ENCODE assay signal across 12 cellular contexts in genomic region chr19:17560205-17560595, GRCh38. TPM values are rescaled to one million over a fixed set of nuclear protein-coding genes. Genes with fewer than 3 reads are reported as not detected.
DNase-seq lines count a peak whose midpoint lies in the region; ATAC-seq, FAIRE-seq and TF ChIP-seq lines count a peak whose summit lies in the region.
"Had no signal": no experiment of that assay in that cellular context is flagged by ENCODE, and none has a peak within 500 bp of the region (broad histone marks: within the 10 kb centered on the region; RNA-seq: fewer than 3 reads in every experiment).

No MANE protein-coding gene starts in this region.

- DNase-seq in AG08395 (ENCODE audit: low spot score) (peak; percentile 53), HS-5 (ENCODE audit: low read depth) (peak; percentile 86), endothelial cell of umbilical vein (ENCODE audit: low read depth, low spot score) (peak; percentile 10), PC-3 (no peak), SK-N-SH (no peak)
- no peak for DNase-seq in naive thymus-derived CD4-positive, alpha-beta T cell
- no peak for DNase-seq in stimulated activated CD4-positive, alpha-beta T cell treated with anti-CD3 and anti-CD28 coated beads, Interleukin-4, amount 100 ng/mL, for 24 hours
- DNase-seq: activated CD8-positive, alpha-beta memory T cell treated with anti-CD3 and anti-CD28 coated beads, Interleukin-2, amount 50 U/mL, for 4 hours; NCI-H2029 had no signal

- dilution Hi-C loops in endothelial cell of umbilical vein (cut with MboI; ENCODE audit: extremely low pct_ligation_motif_present, low sequenced_read_pairs), result no loop called here

- H3K9me3 Mint-ChIP-seq in naive thymus-derived CD4-positive, alpha-beta T cell, result peaks cover 0 to 1% (median 0%) of the 10 kb centered on the region in 11 donors

- peaks cover 26% of the 10 kb centered on the region for H3K79me2 ChIP-seq in endothelial cell of umbilical vein (ENCODE audit: control insufficient read depth, insufficient read depth, low read length)
- peaks cover 20% of the 10 kb centered on the region for H3K79me2 ChIP-seq in PC-3 (ENCODE audit: low read length)
- H3K79me2 ChIP-seq in SK-N-SH (ENCODE audit: insufficient read depth), result peaks cover 31% of the 10 kb centered on the region

- H3K36me3 ChIP-seq in endothelial cell of umbilical vein (ENCODE audit: control insufficient read depth in 2 of 2, extremely low read depth in 1 of 2, insufficient read depth in 2 of 2, low read length in 2 of 2) (peaks cover 6 to 33% of the 10 kb centered on the region in 2 experiments), PC-3 (ENCODE audit: low read depth, low read length) (peaks cover 17% of the 10 kb centered on the region; the same call in 1 of the 2 replicates), SK-N-SH (replicated peaks in 1 of 2; ENCODE audit: control insufficient read depth in 1 of 2, insufficient read depth in 2 of 2, low read length in 1 of 2) (peaks cover 5 to 23% of the 10 kb centered on the region in 2 experiments)
- H3K36me3 ChIP-seq in naive thymus-derived CD4-positive, alpha-beta T cell (ENCODE audit: control insufficient read depth in 2 of 3, insufficient read depth in 3 of 3, low read length in 3 of 3), result peaks cover 4 to 51% (median 5%) of the 10 kb centered on the region in 3 experiments

- H2AFZ ChIP-seq in endothelial cell of umbilical vein (ENCODE audit: low read depth, low read length) (no peak overlapping the region), PC-3 (ENCODE audit: low read length) (no peak overlapping the region), SK-N-SH (ENCODE audit: low read depth) (no peak overlapping the region)

- H3F3A ChIP-seq in PC-3 (ENCODE audit: low read length, unreplicated experiment) (no peaks in the 10 kb centered on the region), SK-N-SH (replicated peaks; ENCODE audit: insufficient read depth) (no peaks in the 10 kb centered on the region)

- peak; percentile 18 for FAIRE-seq in endothelial cell of umbilical vein (lab: Jason Lieb, UNC)
- FAIRE-seq: islet of Langerhans had no signal

- TF ChIP-seq EP300 in SK-N-SH (IDR thresholded peaks at IDR 0.05; ENCODE audit: borderline replicate concordance in 1 of 2, low read depth in 1 of 2, low read length in 1 of 2), result no peak

- WGBS in SK-N-SH (ENCODE audit: low lambda C conversion rate), result 77% methylated on average over 11 of the region's 14 CpGs

- TF ChIP-seq RAD21 in SK-N-SH (IDR thresholded peaks at IDR 0.05; ENCODE audit: low read length), result no peak

- TF ChIP-seq POLR2A in endothelial cell of umbilical vein (IDR thresholded peaks at IDR 0.05; ENCODE audit: low read depth, low read length), result no peak

- peaks cover 0 to 34% (median 10%) of the 10 kb centered on the region in 5 donors for H3K36me3 Mint-ChIP-seq in naive thymus-derived CD4-positive, alpha-beta T cell

- H3K4me1 ChIP-seq in endothelial cell of umbilical vein (ENCODE audit: control insufficient read depth, extremely low read depth, insufficient read depth, low read length) (peaks cover 26% of the 10 kb centered on the region), PC-3 (ENCODE audit: insufficient read depth, low read length) (peaks cover 7% of the 10 kb centered on the region), SK-N-SH (ENCODE audit: control insufficient read depth in 1 of 2, insufficient read depth in 2 of 2, low read depth in 1 of 2, low read length in 1 of 2) (peaks cover 0 to 3% of the 10 kb centered on the region in 2 experiments; a peak in 1 of 4 replicates)
- peaks cover 11 to 12% of the 10 kb centered on the region in 2 donors for H3K4me1 ChIP-seq in naive thymus-derived CD4-positive, alpha-beta T cell (ENCODE audit: control insufficient read depth in 2 of 2, insufficient read depth in 2 of 2, low read length in 2 of 2)

- CTCF ChIA-PET in endothelial cell of umbilical vein (lab: Charles Lee) (interaction anchor here (1.0 to 2.4 kb wide), 6 partner anchors 12 to 206 kb away, joined by 4 to 19 read pairs (median 6); no protein-coding TSS in a partner anchor), PC-3 (lab: Charles Lee) (no interaction called here), SK-N-SH (lab: Yijun Ruan, JAX) (interaction anchor here (0.7 to 2.1 kb wide), 4 partner anchors 14 to 299 kb away, joined by 3 to 13 read pairs (median 5); partner anchors contain the start of gene RPL18A)
- CTCF ChIA-PET in naive thymus-derived CD4-positive, alpha-beta T cell (lab: Charles Lee), result interaction anchor here (1.0 kb wide), 1 partner anchor 13 kb away, joined by 3 read pairs; no protein-coding TSS in a partner anchor

- H3K9me2 ChIP-seq in PC-3 (replicated peaks; ENCODE audit: low read length), result no peaks in the 10 kb centered on the region
- H3K9me2 ChIP-seq in SK-N-SH, result no peaks in the 10 kb centered on the region

- TF ChIP-seq CTCF in endothelial cell of umbilical vein (IDR thresholded peaks at IDR 0.05; ENCODE audit: extremely low read depth in 1 of 2, insufficient read depth in 1 of 2, low read depth in 1 of 2, low read length in 2 of 2) (no peak), PC-3 (conservative IDR thresholded peaks at IDR 0.05; ENCODE audit: low read depth, low read length) (no peak), SK-N-SH (IDR thresholded peaks at IDR 0.05) (no peak)

- no peaks in the 10 kb centered on the region for H3K9me1 ChIP-seq in endothelial cell of umbilical vein (replicated peaks; ENCODE audit: control insufficient read depth, extremely low read depth, insufficient read depth, low read length)

- no peak overlapping the region for H3K4me3 Mint-ChIP-seq in naive thymus-derived CD4-positive, alpha-beta T cell

- ATAC-seq in naive thymus-derived CD4-positive, alpha-beta T cell, result peak; percentile 20
- ATAC-seq in PC-3, result no peak
- ATAC-seq in GM18861 (IDR thresholded peaks at IDR 0.05; ENCODE audit: unreplicated experiment), result no peak

- H3K27me3 ChIP-seq in endothelial cell of umbilical vein (ENCODE audit: control insufficient read depth in 2 of 2, insufficient read depth in 2 of 2, low read length in 2 of 2) (no peaks in the 10 kb centered on the region), PC-3 (ENCODE audit: low read length) (no peaks in the 10 kb centered on the region), SK-N-SH (ENCODE audit: insufficient read depth) (no peaks in the 10 kb centered on the region)
- H3K27me3 ChIP-seq in naive thymus-derived CD4-positive, alpha-beta T cell (ENCODE audit: control insufficient read depth in 2 of 2, insufficient read depth in 2 of 2, low read length in 2 of 2), result no peaks in the 10 kb centered on the region
- H3K27me3 ChIP-seq: SJSA1 had no signal

- H4K20me1 ChIP-seq in endothelial cell of umbilical vein (replicated peaks; ENCODE audit: control insufficient read depth, extremely low read depth, insufficient read depth, low read length) (no peaks in the 10 kb centered on the region), PC-3 (ENCODE audit: low read length) (no peaks in the 10 kb centered on the region), SK-N-SH (ENCODE audit: insufficient read depth) (no peaks in the 10 kb centered on the region)

- intact Hi-C loops in endothelial cell of umbilical vein (cut with micrococcal nuclease), result loop anchor here (2.0 kb wide), 1 partner anchor 49 kb away; the partner anchor contains the start of gene PGLS
- intact Hi-C loops in naive thymus-derived CD4-positive, alpha-beta T cell (cut with micrococcal nuclease), result loop anchor here in 1 of 2 donors (1.0 kb wide), 1 partner anchor 32 kb away; no protein-coding TSS in a partner anchor
- intact Hi-C loops in PC-3 (cut with micrococcal nuclease), result no loop called here

- POLR2A ChIA-PET in endothelial cell of umbilical vein (lab: Charles Lee), result no interaction called here
- POLR2A ChIA-PET in naive thymus-derived CD4-positive, alpha-beta T cell (lab: Charles Lee), result interaction anchor here (0.6 kb wide), 1 partner anchor 671 kb away, joined by 3 read pairs; no protein-coding TSS in a partner anchor
- POLR2A ChIA-PET in PC-3 (lab: Charles Lee; ENCODE audit: unreplicated experiment), result no interaction called here
- POLR2A ChIA-PET in SK-N-SH (lab: Yijun Ruan, JAX), result no interaction called here

- H3K27ac Mint-ChIP-seq in naive thymus-derived CD4-positive, alpha-beta T cell, result peak overlapping the region in 2 of 9 donors; percentile 56 to 65

- BruUV-seq in endothelial cell of umbilical vein (replicated peaks; lab: Mats Ljungman, UMichigan), result no TSS peak
- BruUV-seq in PC-3 (replicated peaks; lab: Mats Ljungman, UMichigan), result no TSS peak

- H3K4me3 ChIP-seq in endothelial cell of umbilical vein (replicated peaks in 1 of 3; ENCODE audit: insufficient read depth in 1 of 3, low read depth in 1 of 3, low read length in 3 of 3) (no peak overlapping the region), PC-3 (ENCODE audit: low read length) (no peak overlapping the region), SK-N-SH (ENCODE audit: low read depth in 2 of 2, low read length in 1 of 2) (no peak overlapping the region)
- no peak overlapping the region for H3K4me3 ChIP-seq in naive thymus-derived CD4-positive, alpha-beta T cell (ENCODE audit: low read length)
- H3K4me3 ChIP-seq: SJSA1 had no signal

- H3K4me2 ChIP-seq in endothelial cell of umbilical vein (ENCODE audit: insufficient read depth, low read length) (no peak overlapping the region), PC-3 (ENCODE audit: low read length) (no peak overlapping the region), SK-N-SH (no peak overlapping the region)

- no peaks in the 10 kb centered on the region for H3K9me3 ChIP-seq in endothelial cell of umbilical vein (replicated peaks; ENCODE audit: control insufficient read depth, insufficient read depth, low read length)
- H3K9me3 ChIP-seq in naive thymus-derived CD4-positive, alpha-beta T cell (ENCODE audit: control insufficient read depth in 2 of 3, low read length in 3 of 3), result no peaks in the 10 kb centered on the region
- H3K9me3 ChIP-seq in PC-3 (ENCODE audit: low read length), result no peaks in the 10 kb centered on the region
- H3K9me3 ChIP-seq in SK-N-SH, result no peaks in the 10 kb centered on the region
- H3K9me3 ChIP-seq: SJSA1 had no signal

- H3K9ac ChIP-seq in endothelial cell of umbilical vein (replicated peaks; ENCODE audit: extremely low read depth, insufficient read depth, low read length) (no peak overlapping the region), PC-3 (ENCODE audit: low read length) (no peak overlapping the region), SK-N-SH (no peak overlapping the region)

- H3K27ac ChIP-seq in endothelial cell of umbilical vein (ENCODE audit: insufficient read depth, low read depth, low read length), result peak overlapping the region; percentile 60
- H3K27ac ChIP-seq in naive thymus-derived CD4-positive, alpha-beta T cell (ENCODE audit: low read depth, low read length), result no peak overlapping the region
- no peak overlapping the region for H3K27ac ChIP-seq in PC-3 (ENCODE audit: low read length)
- H3K27ac ChIP-seq in SK-N-SH (ENCODE audit: low read depth in 2 of 2, low read length in 1 of 2), result no peak overlapping the region
- H3K27ac ChIP-seq: SJSA1 had no signal

- H3K27me3 Mint-ChIP-seq in naive thymus-derived CD4-positive, alpha-beta T cell, result no peaks in the 10 kb centered on the region

- H3K4me1 Mint-ChIP-seq in naive thymus-derived CD4-positive, alpha-beta T cell, result peaks cover 8 to 25% (median 21%) of the 10 kb centered on the region in 7 donors

RNA-seq across cellular contexts. Expression of gene COLGALT1, which starts 4.8 kb away (rescaled TPM):
- total RNA-seq in endothelial cell of umbilical vein (240 and 263 TPM in 2 replicates), PC-3 (2014; rRNA removed) (80.7 and 98.8 TPM in 2 replicates)
- polyA plus RNA-seq in endothelial cell of umbilical vein (355 and 406 TPM in 2 replicates), SK-N-SH (2012; rRNA removed) (75.9 and 83.8 TPM in 2 replicates)
- polyA plus RNA-seq in endothelial cell of umbilical vein (2011; cell fraction: cytosol; rRNA removed), result 190 and 205 TPM in 2 replicates
- polyA plus RNA-seq in endothelial cell of umbilical vein (2011; cell fraction: nucleus; rRNA removed), result 295 and 364 TPM in 2 replicates
- polyA plus RNA-seq in endothelial cell of umbilical vein (2012), result 145 and 196 TPM in 2 replicates
- 512 and 556 TPM in 2 replicates for polyA minus RNA-seq in endothelial cell of umbilical vein
- 137 TPM for polyA minus RNA-seq in endothelial cell of umbilical vein (2011; cell fraction: cytosol; rRNA and poly(A)+ RNA removed)
- 109 TPM in 2 replicates for polyA minus RNA-seq in endothelial cell of umbilical vein (2011; cell fraction: nucleus; rRNA and poly(A)+ RNA removed)
- 10 to 100 TPM; 50.1 to 70.6 (median 61.3) TPM for total RNA-seq in naive thymus-derived CD4-positive, alpha-beta T cell
- polyA plus RNA-seq in naive thymus-derived CD4-positive, alpha-beta T cell, result 10 to 100 TPM; 13.2 to 23.8 TPM
- polyA plus RNA-seq in SK-N-SH (2012; cell fraction: cytosol; rRNA removed), result 37.6 and 48.9 TPM in 2 replicates
- 80.5 and 108 TPM in 2 replicates for polyA plus RNA-seq in SK-N-SH (2012; cell fraction: nucleus; rRNA removed)

RNA-seq across cellular contexts. Expression of gene PGLS, which starts 48.8 kb away (rescaled TPM):
- total RNA-seq in endothelial cell of umbilical vein (99.2 and 110 TPM in 2 replicates), PC-3 (2014; rRNA removed) (130 and 146 TPM in 2 replicates)
- polyA plus RNA-seq in endothelial cell of umbilical vein (139 and 204 TPM in 2 replicates), SK-N-SH (2012; rRNA removed) (59.9 and 73.3 TPM in 2 replicates)
- 71.7 and 96.7 TPM in 2 replicates for polyA plus RNA-seq in endothelial cell of umbilical vein (2011; cell fraction: cytosol; rRNA removed)
- 58.3 and 73.4 TPM in 2 replicates for polyA plus RNA-seq in endothelial cell of umbilical vein (2011; cell fraction: nucleus; rRNA removed)
- polyA plus RNA-seq in endothelial cell of umbilical vein (2012), result 54.4 and 108 TPM in 2 replicates
- polyA minus RNA-seq in endothelial cell of umbilical vein, result 35.4 and 52.3 TPM in 2 replicates
- 107 TPM for polyA minus RNA-seq in endothelial cell of umbilical vein (2011; cell fraction: cytosol; rRNA and poly(A)+ RNA removed)
- 21.2 and 28.9 TPM in 2 replicates for polyA minus RNA-seq in endothelial cell of umbilical vein (2011; cell fraction: nucleus; rRNA and poly(A)+ RNA removed)
- 10 to 100 TPM; 53.3 to 83.3 (median 74.1) TPM for total RNA-seq in naive thymus-derived CD4-positive, alpha-beta T cell
- polyA plus RNA-seq in naive thymus-derived CD4-positive, alpha-beta T cell, result 10 to 100 TPM; 67.0 to 77.1 TPM
- 28.3 and 43.7 TPM in 2 replicates for polyA plus RNA-seq in SK-N-SH (2012; cell fraction: cytosol; rRNA removed)
- 75.1 and 114 TPM in 2 replicates for polyA plus RNA-seq in SK-N-SH (2012; cell fraction: nucleus; rRNA removed)

Comparison
In these comparisons a context has a peak if more than half of its experiments do, and no peak if none do; other contexts are left out.
1. DNase-seq: peak in AG08395 (single experiment), HS-5 (single experiment) and endothelial cell of umbilical vein (single experiment); none in naive thymus-derived CD4-positive, alpha-beta T cell (0 of 9), PC-3 (single experiment), SK-N-SH (single experiment) and stimulated activated CD4-positive, alpha-beta T cell treated with anti-CD3 and anti-CD28 coated beads, Interleukin-4, amount 100 ng/mL, for 24 hours (single experiment).